In genomic region chr7:35007768-35008167, GRCh38 we compare ENCODE assay signal across 32 cellular contexts.
"Had no signal": no experiment of that assay in that cellular context is flagged by ENCODE, and none has a peak within 500 bp of the region (broad histone marks: within the 10 kb centered on the region; RNA-seq: fewer than 3 reads in every experiment).

No MANE protein-coding gene starts in this region.

- H3K9me3 ChIP-seq: colonic mucosa, pancreas, prostate gland, testis had no signal

- H3K4me3 ChIP-seq: colonic mucosa, dorsolateral prefrontal cortex, pancreas, prostate gland, skin epidermis, testis had no signal

- H3K4me1 ChIP-seq: colonic mucosa, prostate gland, testis had no signal

- DNase-seq: activated CD4-positive, alpha-beta memory T cell treated with anti-CD3 and anti-CD28 coated beads for 36 hours; activated CD4-positive, alpha-beta T cell treated with anti-CD3 and anti-CD28 coated beads for 48 hours; activated CD8-positive, alpha-beta memory T cell treated with anti-CD3 and anti-CD28 coated beads, Interleukin-2, amount 50 U/mL, for 48 hours; activated gamma-delta T cell treated with Interleukin-2 at 50 U/mL for 16 hours; activated naive CD4-positive, alpha-beta T cell treated with anti-CD3 and anti-CD28 coated beads, Interleukin-2, amount 50 U/mL, for 16 hours; activated T-cell treated with anti-CD3 and anti-CD28 coated beads, Interleukin-2, amount 50 U/mL, for 24 hours; colonic mucosa; dorsolateral prefrontal cortex; effector memory CD4-positive, alpha-beta T cell; foreskin melanocyte; left cardiac atrium; mammary epithelial cell; naive B cell; nucleus accumbens; pancreas; retina; stimulated activated CD4-positive, alpha-beta T cell treated with anti-CD3 and anti-CD28 coated beads, Interleukin-12 subunit alpha, Interleukin-12 subunit beta, amount 100 ng/mL, for 4 hours; stimulated activated CD4-positive, alpha-beta T cell treated with anti-CD3 and anti-CD28 coated beads, Interleukin-4, amount 100 ng/mL, for 1 hour; stimulated activated naive CD8-positive, alpha-beta T cell treated with anti-CD3 and anti-CD28 coated beads, Interleukin-15, Interleukin-2, amounts not matched to agents 100 U/mL and 50 U/mL, for 24 hours; T-helper 17 cell; T1000; testis; trophoblast cell; WERI-Rb-1 had no signal

- ATAC-seq: activated CD4-positive, CD25-positive, alpha-beta regulatory T cell treated with anti-CD3 and anti-CD28 coated beads, Interleukin-2, amount 50 U/mL, for 24 hours; activated T-helper 17 cell treated with anti-CD3 and anti-CD28 coated beads, Interleukin-2, amount 50 U/mL, for 72 hours; left cardiac atrium; pancreas; sciatic nerve; stimulated activated naive CD8-positive, alpha-beta T cell treated with anti-CD3 and anti-CD28 coated beads, Interleukin-15, Interleukin-2, amounts not matched to agents 100 U/mL and 50 U/mL, for 24 hours; T-helper 17 cell had no signal

- H3K36me3 ChIP-seq: colonic mucosa, prostate gland, WERI-Rb-1 had no signal

- H3K27ac ChIP-seq: colonic mucosa, pancreas, prostate gland, skin epidermis, testis, WERI-Rb-1 had no signal

- FAIRE-seq: bronchial epithelial cell, keratinocyte, pancreas, urothelium cell line had no signal

- H3K27me3 ChIP-seq: colonic mucosa, dorsolateral prefrontal cortex, pancreas, testis had no signal
